ENCODE assay signal across 10 cellular contexts in genomic region chr7:80145780-80146422, GRCh38. TPM values are rescaled to one million over a fixed set of nuclear protein-coding genes. Genes with fewer than 3 reads are reported as not detected.
DNase-seq lines count a peak whose midpoint lies in the region; ATAC-seq and TF ChIP-seq lines count a peak whose summit lies in the region.
"Had no signal": no experiment of that assay in that cellular context is flagged by ENCODE, and none has a peak within 500 bp of the region (broad histone marks: within the 10 kb centered on the region; RNA-seq: fewer than 3 reads in every experiment).

No MANE protein-coding gene starts in this region.

- H3K4me1 Mint-ChIP-seq in osteocyte (ENCODE audit: unreplicated experiment): peaks cover 65% of the 10 kb centered on the region
- H3K4me1 Mint-ChIP-seq in activated CD4-positive, alpha-beta T cell treated with anti-CD3 and anti-CD28 coated beads for 36 hours: peaks cover 8% of the 10 kb centered on the region

- WGBS in esophagus muscularis mucosa: 28% methylated on average over 3 of the region's 3 CpGs
- WGBS in lower leg skin, 2 donors: 39 to 55% methylated on average over 3 of the region's 3 CpGs

- H3K4me3 ChIP-seq in esophagus muscularis mucosa: peak overlapping the region in 2 of 4 donors; percentile 0 to 3
- H3K4me3 ChIP-seq in lower leg skin (ENCODE audit: low read depth, poor library complexity, severe bottlenecking): no peak overlapping the region

- no peaks in the 10 kb centered on the region for H3K36me3 Mint-ChIP-seq in osteocyte (ENCODE audit: unreplicated experiment)
- H3K36me3 Mint-ChIP-seq in activated CD4-positive, alpha-beta T cell treated with anti-CD3 and anti-CD28 coated beads for 36 hours (ENCODE audit: low read depth): no peaks in the 10 kb centered on the region

- H3K27me3 ChIP-seq in esophagus muscularis mucosa: no peaks in the 10 kb centered on the region

- no peaks in the 10 kb centered on the region for H3K36me3 ChIP-seq in esophagus muscularis mucosa

- intact Hi-C loops in esophagus muscularis mucosa (cut with DNase I) (no loop called here), lower leg skin (cut with DNase I; ENCODE audit: low total_unique reads) (no loop called here)
- intact Hi-C loops in activated CD4-positive, alpha-beta T cell treated with anti-CD3 and anti-CD28 coated beads for 36 hours (cut with DNase I, micrococcal nuclease): no loop called here

- H3K27ac ChIP-seq in esophagus muscularis mucosa (replicated peaks in 1 of 4): peak overlapping the region; percentile 6 to 60 (median 30)

- TF ChIP-seq CTCF in esophagus muscularis mucosa (IDR thresholded peaks at IDR 0.05) (no peak), osteocyte (IDR thresholded peaks at IDR 0.05) (no peak), lower leg skin (IDR thresholded peaks at IDR 0.05) (no peak)

- TF ChIP-seq EP300 in esophagus muscularis mucosa (IDR thresholded peaks at IDR 0.05): no peak

- CTCF ChIA-PET in activated CD4-positive, alpha-beta T cell treated with anti-CD3 and anti-CD28 coated beads for 36 hours (lab: Charles Lee): no interaction called here

- H3K9me3 Mint-ChIP-seq in osteocyte (ENCODE audit: unreplicated experiment): no peaks in the 10 kb centered on the region
- no peaks in the 10 kb centered on the region for H3K9me3 Mint-ChIP-seq in activated CD4-positive, alpha-beta T cell treated with anti-CD3 and anti-CD28 coated beads for 36 hours (ENCODE audit: low read depth)
- H3K9me3 Mint-ChIP-seq: neural crest cell had no signal

- no peaks in the 10 kb centered on the region for H3K9me3 ChIP-seq in esophagus muscularis mucosa

- POLR2A ChIA-PET in activated CD4-positive, alpha-beta T cell treated with anti-CD3 and anti-CD28 coated beads for 36 hours (lab: Charles Lee): no interaction called here

- H3K27ac Mint-ChIP-seq in osteocyte (ENCODE audit: unreplicated experiment): peak overlapping the region; percentile 86
- no peak overlapping the region for H3K27ac Mint-ChIP-seq in activated CD4-positive, alpha-beta T cell treated with anti-CD3 and anti-CD28 coated beads for 36 hours

- peaks cover 14 to 90% (median 69%) of the 10 kb centered on the region in 4 donors for H3K4me1 ChIP-seq in esophagus muscularis mucosa

- H3K27me3 Mint-ChIP-seq in osteocyte (ENCODE audit: unreplicated experiment): no peaks in the 10 kb centered on the region
- H3K27me3 Mint-ChIP-seq in activated CD4-positive, alpha-beta T cell treated with anti-CD3 and anti-CD28 coated beads for 36 hours: peaks cover 32% of the 10 kb centered on the region

- peak; percentile 87 for DNase-seq in ELR (ENCODE audit: low read depth)
- DNase-seq in RPMI7951 (ENCODE audit: low read depth): peak; percentile 26
- DNase-seq in esophagus muscularis mucosa (ENCODE audit: extremely low spot score): no peak
- no peak for DNase-seq in osteocyte (ENCODE audit: extremely low spot score, unreplicated experiment)
- no peak for DNase-seq in activated CD4-positive, alpha-beta T cell treated with anti-CD3 and anti-CD28 coated beads for 36 hours
- no peak for DNase-seq in NK-92 treated with Interleukin-12 subunit alpha and Interleukin-12 subunit beta, amount 100 ng/mL, for 24 hours (lab: John Stamatoyannopoulos, UW)
- DNase-seq in lower leg skin (ENCODE audit: low spot score in 2 of 2): no peak
- DNase-seq: activated CD4-positive, alpha-beta T cell treated with anti-CD3 and anti-CD28 coated beads for 48 hours had no signal

- TF ChIP-seq POLR2A in esophagus muscularis mucosa (IDR thresholded peaks at IDR 0.05; ENCODE audit: low read depth) (no peak), lower leg skin (IDR thresholded peaks at IDR 0.05) (no peak)

- peak overlapping the region; percentile 51 for H3K4me3 Mint-ChIP-seq in osteocyte (ENCODE audit: unreplicated experiment)
- H3K4me3 Mint-ChIP-seq in activated CD4-positive, alpha-beta T cell treated with anti-CD3 and anti-CD28 coated beads for 36 hours: no peak overlapping the region
- H3K4me3 Mint-ChIP-seq: neural crest cell had no signal

- ATAC-seq in activated CD4-positive, alpha-beta T cell treated with anti-CD3 and anti-CD28 coated beads for 36 hours: no peak
- ATAC-seq in HG03108 (IDR thresholded peaks at IDR 0.05; ENCODE audit: unreplicated experiment): no peak

RNA-seq across cellular contexts. Expression of gene GNAI1, which starts 11.3 kb away (rescaled TPM):
- 2.8 and 5.0 TPM in 2 replicates for total RNA-seq in RPMI7951 (2014; rRNA removed; shearing (Covaris generic))
- total RNA-seq in esophagus muscularis mucosa (100 to 1,000 TPM in 1 of 4 donors, 10 to 100 TPM in 3; 61.0 to 141 (median 75.5) TPM), osteocyte (44.4 and 44.5 TPM in 2 replicates), lower leg skin (100 to 1,000 TPM; 115 to 153 (median 120) TPM)
- total RNA-seq in activated CD4-positive, alpha-beta T cell treated with anti-CD3 and anti-CD28 coated beads for 36 hours: 1 to 10 TPM; 3.6 to 4.1 TPM

Comparison
In these comparisons a context has a peak if more than half of its experiments do, and no peak if none do; other contexts are left out.
1. DNase-seq: peak in ELR (single experiment) and RPMI7951 (single experiment); none in esophagus muscularis mucosa (single experiment), osteocyte (single experiment), activated CD4-positive, alpha-beta T cell treated with anti-CD3 and anti-CD28 coated beads for 36 hours (single experiment), NK-92 treated with Interleukin-12 subunit alpha and Interleukin-12 subunit beta, amount 100 ng/mL, for 24 hours (single experiment) and lower leg skin (0 of 2).